Comparison of ENCODE assay signal across 15 cellular contexts in the genomic region with DNA sequence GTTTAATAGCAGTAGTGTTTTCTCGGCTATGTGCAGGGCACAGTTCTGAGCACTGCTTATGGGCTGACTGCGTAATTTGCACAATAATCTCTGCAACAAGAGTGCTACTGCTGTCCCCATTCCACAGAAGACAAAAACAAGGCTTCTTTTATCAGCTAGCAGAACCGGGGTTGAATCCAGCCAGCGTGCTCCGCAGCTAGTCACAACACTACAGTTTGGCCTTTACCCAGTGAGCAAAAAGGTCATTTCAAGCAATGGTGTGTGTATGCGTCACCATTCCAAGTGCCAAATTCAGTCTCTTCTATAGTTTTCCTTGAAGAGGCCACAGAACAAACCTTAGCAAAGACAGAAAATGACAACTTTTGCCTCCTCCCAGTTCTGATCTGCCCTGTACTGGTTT.
DNase-seq lines count a peak whose midpoint lies in the region; ATAC-seq and TF ChIP-seq lines count a peak whose summit lies in the region.
"Had no signal": no experiment of that assay in that cellular context is flagged by ENCODE, and none has a peak within 500 bp of the region (broad histone marks: within the 10 kb centered on the region; RNA-seq: fewer than 3 reads in every experiment).

No MANE protein-coding gene starts in this region.

- peak overlapping the region; percentile 1 for H3K27ac ChIP-seq in cingulate gyrus (ENCODE audit: low read depth, low read length)
- H3K27ac ChIP-seq in body of pancreas = no peak overlapping the region
- H3K27ac ChIP-seq: A549, BLaER1 had no signal

- CTCF ChIA-PET in WTC11 (lab: Charles Lee) = interaction anchor here (0.6 to 2.7 kb wide), 3 partner anchors 20 to 197 kb away, joined by 3 to 14 read pairs (median 9); a partner anchor contains a TSS

- H3K27me3 Mint-ChIP-seq in WTC11 (ENCODE audit: low read depth) (peaks cover 2% of the 10 kb centered on the region; the same call in 1 of the 2 replicates), neural crest cell (ENCODE audit: low read depth) (no peaks in the 10 kb centered on the region)

- H3K27ac Mint-ChIP-seq in WTC11 (peak overlapping the region; percentile 90; the same call in 1 of the 2 replicates), neural crest cell (ENCODE audit: unreplicated experiment) (peak overlapping the region; percentile 35)
- H3K27ac Mint-ChIP-seq: CD14-positive monocyte; CD4-positive, alpha-beta memory T cell had no signal

- no peaks in the 10 kb centered on the region for H3K9me3 ChIP-seq in body of pancreas
- H3K9me3 ChIP-seq: A549, BLaER1, HAP-1 had no signal

- no peaks in the 10 kb centered on the region for H3K27me3 ChIP-seq in body of pancreas
- H3K27me3 ChIP-seq: BLaER1 had no signal

- POLR2A ChIA-PET in WTC11 (lab: Charles Lee) = interaction anchor here (0.6 kb wide), 1 partner anchor 126 kb away, joined by 7 read pairs; no protein-coding TSS in a partner anchor

- TF ChIP-seq POLR2A in body of pancreas (IDR thresholded peaks at IDR 0.05) = no peak

- 73 to 74% methylated on average over 6 of the region's 6 CpGs for WGBS in body of pancreas, 2 donors

- no peak for DNase-seq in WTC11 (ENCODE audit: low spot score)
- DNase-seq in neural crest cell (ENCODE audit: low read depth, low spot score) = no peak
- no peak for DNase-seq in AML-193 (lab: John Stamatoyannopoulos, UW)
- no peak for DNase-seq in body of pancreas
- DNase-seq: CD4-positive, alpha-beta memory T cell; DMS79 treated with DMSO at 0.1 percent for 48 hours; GF-D8; GOT3; KG1 had no signal

- ATAC-seq in WTC11 (no peak), HG02642 (IDR thresholded peaks at IDR 0.05; ENCODE audit: poor library complexity, unreplicated experiment) (no peak), body of pancreas (no peak)
- ATAC-seq: A549 had no signal

- no peak overlapping the region for H3K4me3 ChIP-seq in body of pancreas
- H3K4me3 ChIP-seq: A549, BLaER1, HAP-1 had no signal

- H3K4me1 ChIP-seq in body of pancreas = no peaks in the 10 kb centered on the region
- H3K4me1 ChIP-seq: A549 had no signal

- H3K4me3 Mint-ChIP-seq in WTC11 (no peak overlapping the region), neural crest cell (no peak overlapping the region)
- H3K4me3 Mint-ChIP-seq: CD14-positive monocyte; CD4-positive, alpha-beta memory T cell had no signal

- peaks cover 61% of the 10 kb centered on the region for H3K4me1 Mint-ChIP-seq in WTC11
- peaks cover 20% of the 10 kb centered on the region for H3K4me1 Mint-ChIP-seq in neural crest cell
- H3K4me1 Mint-ChIP-seq: CD14-positive monocyte; CD4-positive, alpha-beta memory T cell had no signal

- H3K9me3 Mint-ChIP-seq in WTC11 (no peaks in the 10 kb centered on the region), neural crest cell (no peaks in the 10 kb centered on the region)
- H3K9me3 Mint-ChIP-seq: CD14-positive monocyte had no signal

- H3K36me3 Mint-ChIP-seq in WTC11 = no peaks in the 10 kb centered on the region
- H3K36me3 Mint-ChIP-seq in neural crest cell (ENCODE audit: low read depth) = no peaks in the 10 kb centered on the region
- H3K36me3 Mint-ChIP-seq: CD14-positive monocyte; CD4-positive, alpha-beta memory T cell had no signal

- intact Hi-C loops in body of pancreas (cut with DNase I) = no loop called here

- no peaks in the 10 kb centered on the region for H3K36me3 ChIP-seq in body of pancreas (replicated peaks in 1 of 2; ENCODE audit: insufficient read depth in 1 of 2, low read depth in 2 of 2)
- H3K36me3 ChIP-seq: BLaER1, HAP-1 had no signal

- TF ChIP-seq CTCF in WTC11 (IDR thresholded peaks at IDR 0.05) = no peak
- no peak for TF ChIP-seq CTCF in neural crest cell (conservative IDR thresholded peaks at IDR 0.05)
- no peak for TF ChIP-seq CTCF in body of pancreas (IDR thresholded peaks at IDR 0.05)

TF ChIP-seq in WTC11, 78 proteins besides CTCF, POLR2A, EP300 and RAD21:
- TF ChIP-seq, protein P1, sequence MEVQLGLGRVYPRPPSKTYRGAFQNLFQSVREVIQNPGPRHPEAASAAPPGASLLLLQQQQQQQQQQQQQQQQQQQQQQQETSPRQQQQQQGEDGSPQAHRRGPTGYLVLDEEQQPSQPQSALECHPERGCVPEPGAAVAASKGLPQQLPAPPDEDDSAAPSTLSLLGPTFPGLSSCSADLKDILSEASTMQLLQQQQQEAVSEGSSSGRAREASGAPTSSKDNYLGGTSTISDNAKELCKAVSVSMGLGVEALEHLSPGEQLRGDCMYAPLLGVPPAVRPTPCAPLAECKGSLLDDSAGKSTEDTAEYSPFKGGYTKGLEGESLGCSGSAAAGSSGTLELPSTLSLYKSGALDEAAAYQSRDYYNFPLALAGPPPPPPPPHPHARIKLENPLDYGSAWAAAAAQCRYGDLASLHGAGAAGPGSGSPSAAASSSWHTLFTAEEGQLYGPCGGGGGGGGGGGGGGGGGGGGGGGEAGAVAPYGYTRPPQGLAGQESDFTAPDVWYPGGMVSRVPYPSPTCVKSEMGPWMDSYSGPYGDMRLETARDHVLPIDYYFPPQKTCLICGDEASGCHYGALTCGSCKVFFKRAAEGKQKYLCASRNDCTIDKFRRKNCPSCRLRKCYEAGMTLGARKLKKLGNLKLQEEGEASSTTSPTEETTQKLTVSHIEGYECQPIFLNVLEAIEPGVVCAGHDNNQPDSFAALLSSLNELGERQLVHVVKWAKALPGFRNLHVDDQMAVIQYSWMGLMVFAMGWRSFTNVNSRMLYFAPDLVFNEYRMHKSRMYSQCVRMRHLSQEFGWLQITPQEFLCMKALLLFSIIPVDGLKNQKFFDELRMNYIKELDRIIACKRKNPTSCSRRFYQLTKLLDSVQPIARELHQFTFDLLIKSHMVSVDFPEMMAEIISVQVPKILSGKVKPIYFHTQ (CRISPR knock-in tag; IDR thresholded peaks at IDR 0.05) = no peak
- no peak for TF ChIP-seq EMX1 (CRISPR knock-in tag; IDR thresholded peaks at IDR 0.05)
- no peak for TF ChIP-seq TEAD1 (CRISPR knock-in tag; IDR thresholded peaks at IDR 0.05)
- TF ChIP-seq RELA (CRISPR knock-in tag; IDR thresholded peaks at IDR 0.05; ENCODE audit: borderline replicate concordance) = no peak
- no peak for TF ChIP-seq NR3C1 (CRISPR knock-in tag; conservative IDR thresholded peaks at IDR 0.05; ENCODE audit: low read depth)
- no peak for TF ChIP-seq CREM (CRISPR knock-in tag; IDR thresholded peaks at IDR 0.05)
- no peak for TF ChIP-seq ZNF423 (CRISPR knock-in tag; IDR thresholded peaks at IDR 0.05)
- TF ChIP-seq ZNF416 (CRISPR knock-in tag; IDR thresholded peaks at IDR 0.05) = no peak
- TF ChIP-seq PRRX2 (CRISPR knock-in tag; IDR thresholded peaks at IDR 0.05) = no peak
- no peak for TF ChIP-seq ATF1 (CRISPR knock-in tag; IDR thresholded peaks at IDR 0.05)
- TF ChIP-seq, protein P2, sequence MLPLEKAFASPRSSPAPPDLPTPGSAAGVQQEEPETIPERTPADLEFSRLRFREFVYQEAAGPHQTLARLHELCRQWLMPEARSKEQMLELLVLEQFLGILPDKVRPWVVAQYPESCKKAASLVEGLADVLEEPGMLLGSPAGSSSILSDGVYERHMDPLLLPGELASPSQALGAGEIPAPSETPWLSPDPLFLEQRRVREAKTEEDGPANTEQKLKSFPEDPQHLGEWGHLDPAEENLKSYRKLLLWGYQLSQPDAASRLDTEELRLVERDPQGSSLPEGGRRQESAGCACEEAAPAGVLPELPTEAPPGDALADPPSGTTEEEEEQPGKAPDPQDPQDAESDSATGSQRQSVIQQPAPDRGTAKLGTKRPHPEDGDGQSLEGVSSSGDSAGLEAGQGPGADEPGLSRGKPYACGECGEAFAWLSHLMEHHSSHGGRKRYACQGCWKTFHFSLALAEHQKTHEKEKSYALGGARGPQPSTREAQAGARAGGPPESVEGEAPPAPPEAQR (CRISPR knock-in tag; IDR thresholded peaks at IDR 0.05) = no peak
